22 cellular contexts compared by ENCODE assay signal in genomic region chr9:38006981-38007380, GRCh38.
A peak's percentile ranks its signal among the peaks of the same experiment; 100 is the strongest.
DNase-seq lines count a peak whose midpoint lies in the region; ATAC-seq, FAIRE-seq and TF ChIP-seq lines count a peak whose summit lies in the region.
"Had no signal": no experiment of that assay in that cellular context is flagged by ENCODE, and none has a peak within 500 bp of the region (broad histone marks: within the 10 kb centered on the region; RNA-seq: fewer than 3 reads in every experiment).

No MANE protein-coding gene starts in this region.

- H4K20me1 ChIP-seq in PC-3 (ENCODE audit: low read length) (no peaks in the 10 kb centered on the region), keratinocyte (ENCODE audit: control insufficient read depth, extremely low read depth, insufficient read depth, low read length) (no peaks in the 10 kb centered on the region)

- no peaks in the 10 kb centered on the region for H3K36me3 Mint-ChIP-seq in activated T-helper 2 cell treated with anti-CD3 and anti-CD28 coated beads, Interferon-gamma antibody, Interleukin-2, Interleukin-4, amounts not matched to agents 10 μg/mL and 5 μg/mL and 100 μg/mL, durations not matched to agents 14 hours and 24 hours and 36 hours (ENCODE audit: low read depth)
- no peaks in the 10 kb centered on the region for H3K36me3 Mint-ChIP-seq in stimulated activated memory B cell treated with anti-CD40 and anti-IgM and Interleukin-4, amounts not matched to agents 10 μg/mL and 1 μg/mL and 100 μg/mL, for 72 hours
- H3K36me3 Mint-ChIP-seq: T-cell had no signal

- no peaks in the 10 kb centered on the region for H3K9me3 ChIP-seq in PC-3 (ENCODE audit: low read length)
- no peaks in the 10 kb centered on the region for H3K9me3 ChIP-seq in keratinocyte (ENCODE audit: control insufficient read depth, low read depth, low read length)
- H3K9me3 ChIP-seq in left lung: no peaks in the 10 kb centered on the region
- H3K9me3 ChIP-seq: BE2C, Caco-2, neutrophil had no signal

- intact Hi-C loops in PC-3 (cut with micrococcal nuclease): loop anchor here (5.0 kb wide), 1 partner anchor 40 kb away; no protein-coding TSS in a partner anchor
- intact Hi-C loops in activated T-helper 2 cell treated with anti-CD3 and anti-CD28 coated beads, Interferon-gamma antibody, Interleukin-2, Interleukin-4, amounts not matched to agents 10 μg/mL and 5 μg/mL and 100 μg/mL, durations not matched to agents 14 hours and 24 hours and 36 hours (cut with micrococcal nuclease): loop anchor here (5.0 to 10.0 kb wide), 2 partner anchors 58 to 105 kb away; partner anchors contain the start of genes SHB and SLC25A51
- intact Hi-C loops in left lung (cut with DNase I): no loop called here

- H3K9me3 Mint-ChIP-seq in activated T-helper 2 cell treated with anti-CD3 and anti-CD28 coated beads, Interferon-gamma antibody, Interleukin-2, Interleukin-4, amounts not matched to agents 10 μg/mL and 5 μg/mL and 100 μg/mL, durations not matched to agents 14 hours and 24 hours and 36 hours: no peaks in the 10 kb centered on the region
- no peaks in the 10 kb centered on the region for H3K9me3 Mint-ChIP-seq in stimulated activated memory B cell treated with anti-CD40 and anti-IgM and Interleukin-4, amounts not matched to agents 10 μg/mL and 1 μg/mL and 100 μg/mL, for 72 hours
- H3K9me3 Mint-ChIP-seq: activated T-cell treated with anti-CD3 and anti-CD28 coated beads, Interleukin-2, amount 50 U/mL, for 24 hours; T-cell had no signal

- no peak overlapping the region for H3K4me3 ChIP-seq in PC-3 (ENCODE audit: low read length)
- no peak overlapping the region for H3K4me3 ChIP-seq in keratinocyte (ENCODE audit: control insufficient read depth in 2 of 3, extremely low read depth in 1 of 3, insufficient read depth in 2 of 3, low read depth in 1 of 3, low read length in 3 of 3)
- H3K4me3 ChIP-seq in left lung: no peak overlapping the region

- in situ Hi-C loops in ACHN (cut with HindIII; ENCODE audit: low pct_ligation_motif_present, low pct_unique_long_range_greater_than_20kb, low sequenced_read_pairs): no loop called here

- no peak overlapping the region for H3K4me3 Mint-ChIP-seq in activated T-helper 2 cell treated with anti-CD3 and anti-CD28 coated beads, Interferon-gamma antibody, Interleukin-2, Interleukin-4, amounts not matched to agents 10 μg/mL and 5 μg/mL and 100 μg/mL, durations not matched to agents 14 hours and 24 hours and 36 hours (ENCODE audit: low read depth)
- no peak overlapping the region for H3K4me3 Mint-ChIP-seq in stimulated activated memory B cell treated with anti-CD40 and anti-IgM and Interleukin-4, amounts not matched to agents 10 μg/mL and 1 μg/mL and 100 μg/mL, for 72 hours
- H3K4me3 Mint-ChIP-seq: activated T-cell treated with anti-CD3 and anti-CD28 coated beads, Interleukin-2, amount 50 U/mL, for 24 hours; T-cell had no signal

- dilution Hi-C loops in keratinocyte (cut with MboI; ENCODE audit: extremely low pct_ligation_motif_present, low sequenced_read_pairs): no loop called here

- H3K9ac ChIP-seq in PC-3 (ENCODE audit: low read length) (peak overlapping the region; percentile 50), keratinocyte (ENCODE audit: control insufficient read depth, extremely low read depth, insufficient read depth, low read length) (peak overlapping the region; percentile 47)

- H3K36me3 ChIP-seq in PC-3 (ENCODE audit: low read depth, low read length) (peaks cover 25% of the 10 kb centered on the region), keratinocyte (ENCODE audit: control insufficient read depth in 2 of 2, extremely low read depth in 1 of 2, insufficient read depth in 2 of 2, low read length in 2 of 2) (peaks cover 2 to 3% of the 10 kb centered on the region in 2 experiments), left lung (no peaks in the 10 kb centered on the region)
- H3K36me3 ChIP-seq: BE2C, neutrophil had no signal

- peaks cover 2% of the 10 kb centered on the region for H3K9me1 ChIP-seq in keratinocyte (ENCODE audit: control insufficient read depth, extremely low read depth, insufficient read depth, low read length)

- POLR2A ChIA-PET in PC-3 (lab: Charles Lee; ENCODE audit: unreplicated experiment): no interaction called here

- CTCF ChIA-PET in PC-3 (lab: Charles Lee): no interaction called here

- no peak for DNase-seq in PC-3
- no peak for DNase-seq in activated T-helper 2 cell treated with anti-CD3 and anti-CD28 coated beads, Interferon-gamma antibody, Interleukin-2, Interleukin-4, amounts not matched to agents 10 μg/mL and 5 μg/mL and 100 μg/mL, durations not matched to agents 14 hours and 24 hours and 36 hours (ENCODE audit: low spot score)
- DNase-seq in keratinocyte (ENCODE audit: low read depth, low spot score): no peak
- no peak for DNase-seq in ACHN
- no peak for DNase-seq in iPS-NIHi11 (ENCODE audit: low spot score)
- DNase-seq in left lung: no peak
- DNase-seq: activated CD4-positive, alpha-beta T cell treated with anti-CD3 and anti-CD28 coated beads, Interleukin-2, amount 50 U/mL, for 48 hours; activated naive CD4-positive, alpha-beta T cell treated with anti-CD3 and anti-CD28 coated beads, Interleukin-2, amount 50 U/mL, for 16 hours; activated T-cell treated with anti-CD3 and anti-CD28 coated beads, Interleukin-2, amount 50 U/mL, for 24 hours; BE2C; Caco-2; hippocampal formation; midbrain; NCI-H2029; NCI-H446 treated with DMSO at 0.1 percent for 48 hours; retina; SHP77; stimulated activated CD4-positive, alpha-beta T cell treated with anti-CD3 and anti-CD28 coated beads, Interleukin-12 subunit alpha, Interleukin-12 subunit beta, amount 100 ng/mL, for 4 hours; T-cell had no signal

- no peaks in the 10 kb centered on the region for H3K27me3 Mint-ChIP-seq in activated T-helper 2 cell treated with anti-CD3 and anti-CD28 coated beads, Interferon-gamma antibody, Interleukin-2, Interleukin-4, amounts not matched to agents 10 μg/mL and 5 μg/mL and 100 μg/mL, durations not matched to agents 14 hours and 24 hours and 36 hours (ENCODE audit: low read depth)
- no peaks in the 10 kb centered on the region for H3K27me3 Mint-ChIP-seq in stimulated activated memory B cell treated with anti-CD40 and anti-IgM and Interleukin-4, amounts not matched to agents 10 μg/mL and 1 μg/mL and 100 μg/mL, for 72 hours
- H3K27me3 Mint-ChIP-seq: activated T-cell treated with anti-CD3 and anti-CD28 coated beads, Interleukin-2, amount 50 U/mL, for 24 hours; T-cell had no signal

- no peaks in the 10 kb centered on the region for H3K27me3 ChIP-seq in PC-3 (ENCODE audit: low read length)
- H3K27me3 ChIP-seq in keratinocyte (ENCODE audit: control insufficient read depth, extremely low read depth, insufficient read depth, low read length): no peaks in the 10 kb centered on the region
- no peaks in the 10 kb centered on the region for H3K27me3 ChIP-seq in left lung
- H3K27me3 ChIP-seq: BE2C, neutrophil had no signal

- H3K4me1 ChIP-seq in PC-3 (ENCODE audit: insufficient read depth, low read length) (peaks cover 57% of the 10 kb centered on the region), keratinocyte (ENCODE audit: control insufficient read depth, extremely low read depth, insufficient read depth, low read length) (peaks cover 61% of the 10 kb centered on the region), left lung (peaks cover 14 to 54% of the 10 kb centered on the region in 2 donors)

- H3F3A ChIP-seq in PC-3 (ENCODE audit: low read length, unreplicated experiment): peaks cover 10% of the 10 kb centered on the region

- H3K4me1 Mint-ChIP-seq in activated T-helper 2 cell treated with anti-CD3 and anti-CD28 coated beads, Interferon-gamma antibody, Interleukin-2, Interleukin-4, amounts not matched to agents 10 μg/mL and 5 μg/mL and 100 μg/mL, durations not matched to agents 14 hours and 24 hours and 36 hours (ENCODE audit: low read depth): peaks cover 42% of the 10 kb centered on the region
- H3K4me1 Mint-ChIP-seq in stimulated activated memory B cell treated with anti-CD40 and anti-IgM and Interleukin-4, amounts not matched to agents 10 μg/mL and 1 μg/mL and 100 μg/mL, for 72 hours: peaks cover 25% of the 10 kb centered on the region

- ATAC-seq in PC-3 (no peak), left lung (no peak)
- no peak for ATAC-seq in stimulated activated memory B cell treated with anti-CD40 and anti-IgM and Interleukin-4, amounts not matched to agents 10 μg/mL and 1 μg/mL and 100 μg/mL, for 72 hours
- ATAC-seq: T-cell had no signal

- no peak for TF ChIP-seq CTCF in PC-3 (conservative IDR thresholded peaks at IDR 0.05; ENCODE audit: low read depth, low read length)
- no peak for TF ChIP-seq CTCF in keratinocyte (optimal IDR thresholded peaks at IDR 0.05 in 1 of 3, IDR thresholded peaks at IDR 0.05 in 1 of 3, conservative IDR thresholded peaks at IDR 0.05 in 1 of 3; ENCODE audit: extremely low read depth in 1 of 3, insufficient read depth in 2 of 3, low read length in 3 of 3)
- TF ChIP-seq CTCF in left lung (IDR thresholded peaks at IDR 0.05): no peak

- H3K27ac ChIP-seq in PC-3 (ENCODE audit: low read length): peak overlapping the region; percentile 99
- peak overlapping the region; percentile 70 for H3K27ac ChIP-seq in keratinocyte (ENCODE audit: control insufficient read depth, insufficient read depth, low read length)
- H3K27ac ChIP-seq in left lung: peak overlapping the region in 1 of 2 donors; percentile 66
- H3K27ac ChIP-seq: neutrophil had no signal

- H3K4me2 ChIP-seq in PC-3 (ENCODE audit: low read length) (peak overlapping the region; percentile 58), keratinocyte (ENCODE audit: control insufficient read depth, extremely low read depth, insufficient read depth, low read depth, low read length) (peak overlapping the region; percentile 71)

- no peak for FAIRE-seq in keratinocyte (lab: Jason Lieb, UNC)
- FAIRE-seq: colon had no signal

- H3K9me2 ChIP-seq in PC-3 (replicated peaks; ENCODE audit: low read length): no peaks in the 10 kb centered on the region

- H3K79me2 ChIP-seq in PC-3 (ENCODE audit: low read length): peaks cover 97% of the 10 kb centered on the region
- H3K79me2 ChIP-seq in keratinocyte (ENCODE audit: control insufficient read depth, insufficient read depth, low read length): peaks cover 69% of the 10 kb centered on the region

- no peak overlapping the region for H2AFZ ChIP-seq in PC-3 (ENCODE audit: low read length)
- H2AFZ ChIP-seq in keratinocyte (ENCODE audit: control insufficient read depth, low read length): no peak overlapping the region

- H3K27ac Mint-ChIP-seq in activated T-helper 2 cell treated with anti-CD3 and anti-CD28 coated beads, Interferon-gamma antibody, Interleukin-2, Interleukin-4, amounts not matched to agents 10 μg/mL and 5 μg/mL and 100 μg/mL, durations not matched to agents 14 hours and 24 hours and 36 hours: peak overlapping the region; percentile 41
- H3K27ac Mint-ChIP-seq in stimulated activated memory B cell treated with anti-CD40 and anti-IgM and Interleukin-4, amounts not matched to agents 10 μg/mL and 1 μg/mL and 100 μg/mL, for 72 hours: peak overlapping the region; percentile 19
- H3K27ac Mint-ChIP-seq: T-cell had no signal

- BruUV-seq in PC-3 (replicated peaks; lab: Mats Ljungman, UMichigan): no TSS peak

Comparison
In these comparisons a context has a peak if more than half of its experiments do, and no peak if none do; other contexts are left out.
1. intact Hi-C loops: an anchor here in PC-3 (5.0 kb wide) and activated T-helper 2 cell treated with anti-CD3 and anti-CD28 coated beads, Interferon-gamma antibody, Interleukin-2, Interleukin-4, amounts not matched to agents 10 μg/mL and 5 μg/mL and 100 μg/mL, durations not matched to agents 14 hours and 24 hours and 36 hours (5.0 to 10.0 kb wide); none called in left lung.